Comparison of ENCODE assay signal across 18 cellular contexts in the genomic region with DNA sequence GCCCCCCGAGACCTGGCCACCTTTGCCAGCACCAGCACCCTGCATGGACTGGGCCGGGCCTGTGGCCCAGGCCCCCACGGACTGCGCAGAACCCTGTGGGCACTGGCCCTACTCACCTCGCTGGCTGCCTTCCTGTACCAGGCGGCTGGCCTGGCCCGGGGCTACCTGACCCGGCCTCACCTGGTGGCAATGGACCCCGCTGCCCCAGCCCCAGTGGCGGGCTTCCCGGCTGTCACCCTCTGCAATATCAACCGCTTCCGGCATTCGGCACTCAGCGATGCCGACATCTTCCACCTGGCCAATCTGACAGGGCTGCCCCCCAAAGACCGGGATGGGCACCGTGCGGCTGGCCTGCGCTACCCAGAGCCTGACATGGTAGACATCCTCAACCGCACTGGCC. TPM values are rescaled to one million over a fixed set of nuclear protein-coding genes. Genes with fewer than 3 reads are reported as not detected.
A peak's percentile ranks its signal among the peaks of the same experiment; 100 is the strongest.
DNase-seq lines count a peak whose midpoint lies in the region; ATAC-seq, FAIRE-seq and TF ChIP-seq lines count a peak whose summit lies in the region.
"Had no signal": no experiment of that assay in that cellular context is flagged by ENCODE, and none has a peak within 500 bp of the region (broad histone marks: within the 10 kb centered on the region; RNA-seq: fewer than 3 reads in every experiment).

No MANE protein-coding gene starts in this region.

- H3K4me3 ChIP-seq in HepG2 (replicated peaks in 1 of 3; ENCODE audit: insufficient read depth in 1 of 3, low read depth in 2 of 3, low read length in 3 of 3) (no peak overlapping the region), right lobe of liver (no peak overlapping the region), SJCRH30 (no peak overlapping the region)
- H3K4me3 ChIP-seq: Peyer's patch had no signal

- WGBS in HepG2 (ENCODE audit: low lambda C conversion rate): 56% methylated on average over 20 of the region's 21 CpGs
- no CpG with 5 or more reads among the region's 21 CpGs for WGBS in right lobe of liver (ENCODE audit: insufficient coverage, low coverage, low lambda C conversion rate, missing lambda C conversion rate)

- H3K27me3 ChIP-seq in HepG2 (ENCODE audit: control insufficient read depth in 1 of 2, insufficient read depth in 2 of 2, low read length in 2 of 2): peaks cover 25 to 86% of the 10 kb centered on the region in 2 experiments
- H3K27me3 ChIP-seq in right lobe of liver: no peaks in the 10 kb centered on the region
- no peaks in the 10 kb centered on the region; the same call in 1 of the 2 replicates for H3K27me3 ChIP-seq in SJCRH30

- H3K36me3 ChIP-seq in HepG2 (replicated peaks in 1 of 2; ENCODE audit: control insufficient read depth in 1 of 2, insufficient read depth in 2 of 2, low read length in 2 of 2) (no peaks in the 10 kb centered on the region), right lobe of liver (no peaks in the 10 kb centered on the region), SJCRH30 (no peaks in the 10 kb centered on the region)
- H3K36me3 ChIP-seq: Peyer's patch had no signal

- TF ChIP-seq EP300 in HepG2 (IDR thresholded peaks at IDR 0.05; ENCODE audit: low read depth in 2 of 2, low read length in 2 of 2) (no peak), HepG2 (CRISPR knock-in tag; IDR thresholded peaks at IDR 0.05; ENCODE audit: borderline replicate concordance) (no peak)

- BruUV-seq in HepG2 (replicated peaks; lab: Mats Ljungman, UMichigan): no TSS peak

- intact Hi-C loops in HepG2 (cut with micrococcal nuclease; ENCODE audit: unreplicated experiment) (no loop called here), right lobe of liver (cut with DNase I) (no loop called here)

- no peaks in the 10 kb centered on the region for H3K9me3 Mint-ChIP-seq in nephron progenitor cell

- in situ Hi-C loops in HepG2 (cut with HindIII; ENCODE audit: extremely low pct_ligation_motif_present, low pct_unique_long_range_greater_than_20kb): no loop called here

- POLR2A ChIA-PET in HepG2 (lab: Yijun Ruan, JAX): interaction anchor here (0.9 kb wide), 1 partner anchor 16 kb away, joined by 4 read pairs; the partner anchor contains the start of gene GMPPA

- TF ChIP-seq CTCF in HepG2 (CRISPR knock-in tag; IDR thresholded peaks at IDR 0.05): no peak
- no peak for TF ChIP-seq CTCF in right lobe of liver (IDR thresholded peaks at IDR 0.05)
- no peak for TF ChIP-seq CTCF in nephron progenitor cell (IDR thresholded peaks at IDR 0.05)

- H3K4me2 ChIP-seq in HepG2 (ENCODE audit: low read depth, low read length): no peak overlapping the region

- H3K79me2 ChIP-seq in HepG2 (ENCODE audit: insufficient read depth, low read length): no peaks in the 10 kb centered on the region

- no peaks in the 10 kb centered on the region for H3K36me3 Mint-ChIP-seq in nephron progenitor cell (ENCODE audit: low read depth)

- H2AFZ ChIP-seq in HepG2 (ENCODE audit: low read length): no peak overlapping the region

- H3K4me1 ChIP-seq in HepG2 (ENCODE audit: insufficient read depth, low read length): peaks cover 40% of the 10 kb centered on the region
- peaks cover 0 to 2% (median 0%) of the 10 kb centered on the region in 4 donors for H3K4me1 ChIP-seq in right lobe of liver
- H3K4me1 ChIP-seq in SJCRH30: peaks cover 38% of the 10 kb centered on the region

- ATAC-seq in HepG2 (no peak), right lobe of liver (no peak)

- CTCF ChIA-PET in HepG2 (lab: Yijun Ruan, JAX; ENCODE audit: low intra/inter-chr PET ratio, low total read pairs): no interaction called here

- peaks cover 11% of the 10 kb centered on the region; the same call in 1 of the 2 replicates for H4K20me1 ChIP-seq in HepG2 (ENCODE audit: insufficient read depth, low read length)

- H3K9ac ChIP-seq in HepG2 (ENCODE audit: insufficient read depth, low read depth, low read length): no peak overlapping the region

- H3K27ac ChIP-seq in HepG2 (ENCODE audit: extremely low read length, insufficient read depth, low read length) (no peak overlapping the region), right lobe of liver (no peak overlapping the region), SJCRH30 (no peak overlapping the region)
- H3K27ac ChIP-seq: Peyer's patch had no signal

- no peak for DNase-seq in HepG2 (ENCODE audit: low spot score)
- no peak for DNase-seq in right lobe of liver
- DNase-seq in nephron progenitor cell: no peak
- DNase-seq in mucosa of gallbladder (ENCODE audit: low spot score): no peak
- no peak for DNase-seq in NCI-H2171 treated with DMSO at 0.1 percent for 48 hours (lab: John Stamatoyannopoulos, UW)
- DNase-seq in SJCRH30: no peak
- DNase-seq: 8988T, NCI-H1105, NCI-H2029, NCI-H345, Peyer's patch had no signal

- TF ChIP-seq POLR2A in HepG2 (IDR thresholded peaks at IDR 0.05; ENCODE audit: insufficient read depth in 1 of 2, low read depth in 2 of 2, low read length in 2 of 2): no peak
- no peak for TF ChIP-seq POLR2A in right lobe of liver (IDR thresholded peaks at IDR 0.05)

- H3K9me3 ChIP-seq in HepG2 (ENCODE audit: low read length) (no peaks in the 10 kb centered on the region), right lobe of liver (no peaks in the 10 kb centered on the region), SJCRH30 (replicated peaks) (no peaks in the 10 kb centered on the region)
- H3K9me3 ChIP-seq: Peyer's patch had no signal

- peaks cover 71% of the 10 kb centered on the region for H3K27me3 Mint-ChIP-seq in nephron progenitor cell (ENCODE audit: low read depth, poor library complexity)

- no peak overlapping the region for H3K27ac Mint-ChIP-seq in nephron progenitor cell
- H3K27ac Mint-ChIP-seq: CD14-positive monocyte had no signal

- no peak for TF ChIP-seq RAD21 in HepG2 (CRISPR knock-in tag; IDR thresholded peaks at IDR 0.05)

- peaks cover 86% of the 10 kb centered on the region for H3K4me1 Mint-ChIP-seq in nephron progenitor cell

- no peak for FAIRE-seq in HepG2 (lab: Jason Lieb, UNC)
- FAIRE-seq: G401.6, GM12892, HTR-8/SVneo had no signal

- peak overlapping the region; percentile 45 for H3K4me3 Mint-ChIP-seq in nephron progenitor cell

RNA-seq across cellular contexts. Expression of gene ASIC4, which starts 0.6 kb away (rescaled TPM):
- total RNA-seq in HepG2 (2016; rRNA removed; fragmentation: Illumina TruSeq; extraction: Trizol) (not detected in 2 replicates), right lobe of liver (not detected), mucosa of gallbladder (not detected)
- total RNA-seq in HepG2 (2016; cell fraction: cytosol; rRNA removed; fragmentation: Illumina TruSeq; extraction: Trizol; ENCODE audit: low read depth): not detected in 2 replicates
- total RNA-seq in HepG2 (2016; cell fraction: insoluble cytoplasmic fraction; rRNA removed; fragmentation: Illumina TruSeq; extraction: Trizol): not detected in 2 replicates
- not detected in 2 replicates for total RNA-seq in HepG2 (2016; cell fraction: membrane; rRNA removed; fragmentation: Illumina TruSeq; extraction: Trizol)
- not detected in 2 replicates for total RNA-seq in HepG2 (2016; cell fraction: nucleus; rRNA removed; fragmentation: Illumina TruSeq; extraction: Trizol)
- 0.03 TPM in 2 replicates for polyA plus RNA-seq in HepG2 (2011; rRNA removed)
- 0.01 TPM in 1 of 2 replicates, not detected in the other for polyA plus RNA-seq in HepG2 (2011; cell fraction: cytosol; rRNA removed)
- 0.23 and 0.24 TPM in 2 replicates for polyA plus RNA-seq in HepG2 (2011; cell fraction: nucleus; rRNA removed)
- polyA plus RNA-seq in HepG2 (2012): not detected in 2 replicates
- not detected in 2 replicates for polyA plus RNA-seq in HepG2 (2016; cell fraction: cytosol; fragmentation: Illumina TruSeq; extraction: Trizol; ENCODE audit: low read depth)
- not detected in 2 replicates for polyA plus RNA-seq in HepG2 (2016; cell fraction: insoluble cytoplasmic fraction; fragmentation: Illumina TruSeq; extraction: Trizol; ENCODE audit: low read depth)
- not detected in 2 replicates for polyA plus RNA-seq in HepG2 (2016; cell fraction: membrane; fragmentation: Illumina TruSeq; extraction: Trizol; ENCODE audit: low read depth)
- 0.16 TPM in 1 of 2 replicates, not detected in the other for polyA plus RNA-seq in HepG2 (2016; cell fraction: nucleus; fragmentation: Illumina TruSeq; extraction: Trizol; ENCODE audit: insufficient read depth, low read depth)
- 0.06 and 0.07 TPM in 2 replicates for polyA minus RNA-seq in HepG2 (2011; rRNA and poly(A)+ RNA removed; ENCODE audit: low replicate concordance)
- polyA minus RNA-seq in HepG2 (2011; cell fraction: cytosol; rRNA and poly(A)+ RNA removed): not detected in 2 replicates
- polyA minus RNA-seq in HepG2 (2011; cell fraction: nucleus; rRNA and poly(A)+ RNA removed): 0.12 and 0.26 TPM in 2 replicates
- 0.46 and 0.67 TPM in 2 replicates for total RNA-seq in SJCRH30 (2014; rRNA removed; shearing (Covaris generic))
- total RNA-seq: Daoy, H4, IMR-90 had no signal
- polyA plus RNA-seq: CD14-positive monocyte had no signal

RNA-seq across cellular contexts. Expression of gene GMPPA, which starts 16.1 kb away (rescaled TPM):
- total RNA-seq in HepG2 (2016; rRNA removed; fragmentation: Illumina TruSeq; extraction: Trizol) (81.1 and 88.7 TPM in 2 replicates), right lobe of liver (10 to 100 TPM; 21.7 to 54.1 (median 40.2) TPM), mucosa of gallbladder (49.2 TPM)
- total RNA-seq in HepG2 (2016; cell fraction: cytosol; rRNA removed; fragmentation: Illumina TruSeq; extraction: Trizol; ENCODE audit: low read depth): 41.1 and 50.9 TPM in 2 replicates
- 81.2 and 82.9 TPM in 2 replicates for total RNA-seq in HepG2 (2016; cell fraction: insoluble cytoplasmic fraction; rRNA removed; fragmentation: Illumina TruSeq; extraction: Trizol)
- 59.8 and 79.0 TPM in 2 replicates for total RNA-seq in HepG2 (2016; cell fraction: membrane; rRNA removed; fragmentation: Illumina TruSeq; extraction: Trizol)
- total RNA-seq in HepG2 (2016; cell fraction: nucleus; rRNA removed; fragmentation: Illumina TruSeq; extraction: Trizol): 39.6 and 46.3 TPM in 2 replicates
- 106 and 115 TPM in 2 replicates for polyA plus RNA-seq in HepG2 (2011; rRNA removed)
- polyA plus RNA-seq in HepG2 (2011; cell fraction: cytosol; rRNA removed): 98.1 and 128 TPM in 2 replicates
- polyA plus RNA-seq in HepG2 (2011; cell fraction: nucleus; rRNA removed): 123 and 155 TPM in 2 replicates
- polyA plus RNA-seq in HepG2 (2012): 44.8 and 45.3 TPM in 2 replicates
- polyA plus RNA-seq in HepG2 (2016; cell fraction: cytosol; fragmentation: Illumina TruSeq; extraction: Trizol; ENCODE audit: low read depth): 40.7 and 53.5 TPM in 2 replicates
- polyA plus RNA-seq in HepG2 (2016; cell fraction: insoluble cytoplasmic fraction; fragmentation: Illumina TruSeq; extraction: Trizol; ENCODE audit: low read depth): 88.1 and 98.3 TPM in 2 replicates
- polyA plus RNA-seq in HepG2 (2016; cell fraction: membrane; fragmentation: Illumina TruSeq; extraction: Trizol; ENCODE audit: low read depth): 54.7 and 71.1 TPM in 2 replicates
- 87.2 and 90.5 TPM in 2 replicates for polyA plus RNA-seq in HepG2 (2016; cell fraction: nucleus; fragmentation: Illumina TruSeq; extraction: Trizol; ENCODE audit: insufficient read depth, low read depth)
- polyA minus RNA-seq in HepG2 (2011; rRNA and poly(A)+ RNA removed; ENCODE audit: low replicate concordance): 98.5 and 174 TPM in 2 replicates
- polyA minus RNA-seq in HepG2 (2011; cell fraction: cytosol; rRNA and poly(A)+ RNA removed): 43.2 and 68.0 TPM in 2 replicates
- 32.6 and 38.2 TPM in 2 replicates for polyA minus RNA-seq in HepG2 (2011; cell fraction: nucleus; rRNA and poly(A)+ RNA removed)
- total RNA-seq in SJCRH30 (2014; rRNA removed; shearing (Covaris generic)): 21.9 and 22.1 TPM in 2 replicates

RNA-seq across cellular contexts. Expression of gene CHPF, which starts 28.8 kb away (rescaled TPM):
- total RNA-seq in HepG2 (2016; rRNA removed; fragmentation: Illumina TruSeq; extraction: Trizol) (34.7 and 79.6 TPM in 2 replicates), right lobe of liver (100 to 1,000 TPM in 2 of 6 experiments, 10 to 100 TPM in 4; 33.2 to 183 (median 39.6) TPM), mucosa of gallbladder (103 TPM)
- total RNA-seq in HepG2 (2016; cell fraction: cytosol; rRNA removed; fragmentation: Illumina TruSeq; extraction: Trizol; ENCODE audit: low read depth): 21.6 and 22.1 TPM in 2 replicates
- total RNA-seq in HepG2 (2016; cell fraction: insoluble cytoplasmic fraction; rRNA removed; fragmentation: Illumina TruSeq; extraction: Trizol): 36.0 and 80.8 TPM in 2 replicates
- 42.0 and 50.0 TPM in 2 replicates for total RNA-seq in HepG2 (2016; cell fraction: membrane; rRNA removed; fragmentation: Illumina TruSeq; extraction: Trizol)
- 65.5 and 76.8 TPM in 2 replicates for total RNA-seq in HepG2 (2016; cell fraction: nucleus; rRNA removed; fragmentation: Illumina TruSeq; extraction: Trizol)
- 111 and 171 TPM in 2 replicates for polyA plus RNA-seq in HepG2 (2011; rRNA removed)
- 120 and 244 TPM in 2 replicates for polyA plus RNA-seq in HepG2 (2011; cell fraction: cytosol; rRNA removed)
- polyA plus RNA-seq in HepG2 (2011; cell fraction: nucleus; rRNA removed): 203 and 211 TPM in 2 replicates
- 115 and 161 TPM in 2 replicates for polyA plus RNA-seq in HepG2 (2012)
- 21.7 and 22.6 TPM in 2 replicates for polyA plus RNA-seq in HepG2 (2016; cell fraction: cytosol; fragmentation: Illumina TruSeq; extraction: Trizol; ENCODE audit: low read depth)
- polyA plus RNA-seq in HepG2 (2016; cell fraction: insoluble cytoplasmic fraction; fragmentation: Illumina TruSeq; extraction: Trizol; ENCODE audit: low read depth): 45.9 and 55.3 TPM in 2 replicates
- 40.5 and 41.4 TPM in 2 replicates for polyA plus RNA-seq in HepG2 (2016; cell fraction: membrane; fragmentation: Illumina TruSeq; extraction: Trizol; ENCODE audit: low read depth)
- polyA plus RNA-seq in HepG2 (2016; cell fraction: nucleus; fragmentation: Illumina TruSeq; extraction: Trizol; ENCODE audit: insufficient read depth, low read depth): 139 and 143 TPM in 2 replicates
- polyA minus RNA-seq in HepG2 (2011; rRNA and poly(A)+ RNA removed; ENCODE audit: low replicate concordance): 12.1 and 292 TPM in 2 replicates
- polyA minus RNA-seq in HepG2 (2011; cell fraction: cytosol; rRNA and poly(A)+ RNA removed): 137 and 143 TPM in 2 replicates
- 45.4 and 47.0 TPM in 2 replicates for polyA minus RNA-seq in HepG2 (2011; cell fraction: nucleus; rRNA and poly(A)+ RNA removed)
- total RNA-seq in SJCRH30 (2014; rRNA removed; shearing (Covaris generic)): 41.8 and 44.0 TPM in 2 replicates

RNA-seq across cellular contexts. Expression of gene TMEM198, which starts 29.0 kb away (rescaled TPM):
- total RNA-seq in HepG2 (2016; rRNA removed; fragmentation: Illumina TruSeq; extraction: Trizol) (11.6 and 17.3 TPM in 2 replicates), right lobe of liver (1 to 10 TPM in 5 of 6 experiments, under 1 TPM in 1; 0.68 to 3.2 (median 1.2) TPM), mucosa of gallbladder (4.4 TPM)
- total RNA-seq in HepG2 (2016; cell fraction: cytosol; rRNA removed; fragmentation: Illumina TruSeq; extraction: Trizol; ENCODE audit: low read depth): 12.3 and 16.3 TPM in 2 replicates
- 10.7 and 17.8 TPM in 2 replicates for total RNA-seq in HepG2 (2016; cell fraction: insoluble cytoplasmic fraction; rRNA removed; fragmentation: Illumina TruSeq; extraction: Trizol)
- 26.8 and 32.4 TPM in 2 replicates for total RNA-seq in HepG2 (2016; cell fraction: membrane; rRNA removed; fragmentation: Illumina TruSeq; extraction: Trizol)
- total RNA-seq in HepG2 (2016; cell fraction: nucleus; rRNA removed; fragmentation: Illumina TruSeq; extraction: Trizol): 9.3 and 11.7 TPM in 2 replicates
- 23.5 and 40.8 TPM in 2 replicates for polyA plus RNA-seq in HepG2 (2011; rRNA removed)
- 43.6 and 52.1 TPM in 2 replicates for polyA plus RNA-seq in HepG2 (2011; cell fraction: cytosol; rRNA removed)
- polyA plus RNA-seq in HepG2 (2011; cell fraction: nucleus; rRNA removed): 61.3 and 68.7 TPM in 2 replicates
- 41.3 and 49.8 TPM in 2 replicates for polyA plus RNA-seq in HepG2 (2012)
- polyA plus RNA-seq in HepG2 (2016; cell fraction: cytosol; fragmentation: Illumina TruSeq; extraction: Trizol; ENCODE audit: low read depth): 16.5 and 21.1 TPM in 2 replicates
- 12.8 and 14.5 TPM in 2 replicates for polyA plus RNA-seq in HepG2 (2016; cell fraction: insoluble cytoplasmic fraction; fragmentation: Illumina TruSeq; extraction: Trizol; ENCODE audit: low read depth)
- 27.9 and 28.1 TPM in 2 replicates for polyA plus RNA-seq in HepG2 (2016; cell fraction: membrane; fragmentation: Illumina TruSeq; extraction: Trizol; ENCODE audit: low read depth)
- 17.1 and 19.3 TPM in 2 replicates for polyA plus RNA-seq in HepG2 (2016; cell fraction: nucleus; fragmentation: Illumina TruSeq; extraction: Trizol; ENCODE audit: insufficient read depth, low read depth)
- polyA minus RNA-seq in HepG2 (2011; rRNA and poly(A)+ RNA removed; ENCODE audit: low replicate concordance): 2.1 and 67.2 TPM in 2 replicates
- polyA minus RNA-seq in HepG2 (2011; cell fraction: cytosol; rRNA and poly(A)+ RNA removed): 26.3 and 28.6 TPM in 2 replicates
- 12.9 and 13.6 TPM in 2 replicates for polyA minus RNA-seq in HepG2 (2011; cell fraction: nucleus; rRNA and poly(A)+ RNA removed)
- total RNA-seq in SJCRH30 (2014; rRNA removed; shearing (Covaris generic)): 8.1 and 8.2 TPM in 2 replicates
- polyA plus RNA-seq: CD14-positive monocyte had no signal

RNA-seq across cellular contexts. Expression of gene OBSL1, which starts 56.5 kb away (rescaled TPM):
- total RNA-seq in HepG2 (2016; rRNA removed; fragmentation: Illumina TruSeq; extraction: Trizol) (65.4 and 86.7 TPM in 2 replicates), right lobe of liver (10 to 100 TPM; 27.0 to 42.5 (median 39.4) TPM), mucosa of gallbladder (57.8 TPM)
- 17.5 and 19.8 TPM in 2 replicates for total RNA-seq in HepG2 (2016; cell fraction: cytosol; rRNA removed; fragmentation: Illumina TruSeq; extraction: Trizol; ENCODE audit: low read depth)
- total RNA-seq in HepG2 (2016; cell fraction: insoluble cytoplasmic fraction; rRNA removed; fragmentation: Illumina TruSeq; extraction: Trizol): 54.2 and 89.3 TPM in 2 replicates
- 30.2 and 34.7 TPM in 2 replicates for total RNA-seq in HepG2 (2016; cell fraction: membrane; rRNA removed; fragmentation: Illumina TruSeq; extraction: Trizol)
- total RNA-seq in HepG2 (2016; cell fraction: nucleus; rRNA removed; fragmentation: Illumina TruSeq; extraction: Trizol): 65.9 and 71.3 TPM in 2 replicates
- polyA plus RNA-seq in HepG2 (2011; rRNA removed): 218 and 229 TPM in 2 replicates
- 176 and 256 TPM in 2 replicates for polyA plus RNA-seq in HepG2 (2011; cell fraction: cytosol; rRNA removed)
- polyA plus RNA-seq in HepG2 (2011; cell fraction: nucleus; rRNA removed): 886 and 1,174 TPM in 2 replicates
- polyA plus RNA-seq in HepG2 (2012): 161 and 176 TPM in 2 replicates
- polyA plus RNA-seq in HepG2 (2016; cell fraction: cytosol; fragmentation: Illumina TruSeq; extraction: Trizol; ENCODE audit: low read depth): 10.0 and 11.3 TPM in 2 replicates
- polyA plus RNA-seq in HepG2 (2016; cell fraction: insoluble cytoplasmic fraction; fragmentation: Illumina TruSeq; extraction: Trizol; ENCODE audit: low read depth): 66.1 and 91.2 TPM in 2 replicates
- 22.2 and 25.7 TPM in 2 replicates for polyA plus RNA-seq in HepG2 (2016; cell fraction: membrane; fragmentation: Illumina TruSeq; extraction: Trizol; ENCODE audit: low read depth)
- polyA plus RNA-seq in HepG2 (2016; cell fraction: nucleus; fragmentation: Illumina TruSeq; extraction: Trizol; ENCODE audit: insufficient read depth, low read depth): 147 and 161 TPM in 2 replicates
- 27.0 and 477 TPM in 2 replicates for polyA minus RNA-seq in HepG2 (2011; rRNA and poly(A)+ RNA removed; ENCODE audit: low replicate concordance)
- polyA minus RNA-seq in HepG2 (2011; cell fraction: cytosol; rRNA and poly(A)+ RNA removed): 210 and 260 TPM in 2 replicates
- polyA minus RNA-seq in HepG2 (2011; cell fraction: nucleus; rRNA and poly(A)+ RNA removed): 189 and 199 TPM in 2 replicates
- total RNA-seq in SJCRH30 (2014; rRNA removed; shearing (Covaris generic)): 67.8 and 71.6 TPM in 2 replicates
- polyA plus RNA-seq: CD14-positive monocyte had no signal
